Comparison of ENCODE assay signal across 8 cellular contexts in genomic region chr19:49870309-49870901, GRCh38. TPM values are rescaled to one million over a fixed set of nuclear protein-coding genes. Genes with fewer than 3 reads are reported as not detected.
DNase-seq lines count a peak whose midpoint lies in the region; ATAC-seq and TF ChIP-seq lines count a peak whose summit lies in the region.

No MANE protein-coding gene starts in this region.

- no peak for ATAC-seq in stimulated activated effector memory CD8-positive, alpha-beta T cell treated with anti-CD3 and anti-CD28 coated beads, Interleukin-12 subunit alpha, Interleukin-12 subunit beta, amount 100 ng/mL, for 72 hours
- ATAC-seq in GM21825 (IDR thresholded peaks at IDR 0.05; ENCODE audit: unreplicated experiment) = no peak

- H3K36me3 ChIP-seq in neural progenitor cell = no peaks in the 10 kb centered on the region

- peak overlapping the region; percentile 93 for H3K27ac Mint-ChIP-seq in neural progenitor cell
- no peak overlapping the region for H3K27ac Mint-ChIP-seq in stimulated activated effector memory CD8-positive, alpha-beta T cell treated with anti-CD3 and anti-CD28 coated beads, Interleukin-12 subunit alpha, Interleukin-12 subunit beta, amount 100 ng/mL, for 72 hours

- no peak overlapping the region for H3K4me3 Mint-ChIP-seq in neural progenitor cell
- H3K4me3 Mint-ChIP-seq in stimulated activated effector memory CD8-positive, alpha-beta T cell treated with anti-CD3 and anti-CD28 coated beads, Interleukin-12 subunit alpha, Interleukin-12 subunit beta, amount 100 ng/mL, for 72 hours = no peak overlapping the region

- peaks cover 9% of the 10 kb centered on the region for H3K27me3 Mint-ChIP-seq in neural progenitor cell (ENCODE audit: insufficient read depth, low read depth)

- peaks cover 17% of the 10 kb centered on the region for H3K4me1 ChIP-seq in neural progenitor cell

- TF ChIP-seq CTCF in C4-2B (conservative IDR thresholded peaks at IDR 0.05) (no peak), epithelial cell of esophagus (IDR thresholded peaks at IDR 0.05; ENCODE audit: insufficient read depth, low read depth, low read length, missing control alignments) (no peak), neural progenitor cell (IDR thresholded peaks at IDR 0.05) (no peak)

- peaks cover 31% of the 10 kb centered on the region for H3K79me2 ChIP-seq in neural progenitor cell (ENCODE audit: low read depth)

- H3K9me3 Mint-ChIP-seq in neural progenitor cell = no peaks in the 10 kb centered on the region
- no peaks in the 10 kb centered on the region for H3K9me3 Mint-ChIP-seq in stimulated activated effector memory CD8-positive, alpha-beta T cell treated with anti-CD3 and anti-CD28 coated beads, Interleukin-12 subunit alpha, Interleukin-12 subunit beta, amount 100 ng/mL, for 72 hours

- peak overlapping the region; percentile 77 for H3K4me2 ChIP-seq in neural progenitor cell

- H2AFZ ChIP-seq in neural progenitor cell (replicated peaks) = no peak overlapping the region

- peak; percentile 43 for DNase-seq in NCI-H69 (lab: John Stamatoyannopoulos, UW)
- no peak for DNase-seq in epithelial cell of esophagus (ENCODE audit: low read depth)
- DNase-seq in neural progenitor cell (ENCODE audit: low spot score) = no peak
- no peak for DNase-seq in stimulated activated effector memory CD8-positive, alpha-beta T cell treated with anti-CD3 and anti-CD28 coated beads, Interleukin-12 subunit alpha, Interleukin-12 subunit beta, amount 100 ng/mL, for 72 hours (ENCODE audit: low spot score in 2 of 2)
- no peak for DNase-seq in SHP77 (lab: John Stamatoyannopoulos, UW)
- no peak for DNase-seq in activated CD4-positive, alpha-beta T cell treated with anti-CD3 and anti-CD28 coated beads for 1 hour

- H3F3A ChIP-seq in neural progenitor cell (ENCODE audit: low read depth) = peaks cover 47% of the 10 kb centered on the region

- H3K4me3 ChIP-seq in epithelial cell of esophagus (ENCODE audit: low read length) = peak overlapping the region; percentile 51
- H3K4me3 ChIP-seq in neural progenitor cell = peak overlapping the region; percentile 50

- no peak overlapping the region for H3K9ac ChIP-seq in neural progenitor cell

- H4K20me1 ChIP-seq in neural progenitor cell (ENCODE audit: low read depth) = peaks cover under 1% of the 10 kb centered on the region

- peaks cover 41% of the 10 kb centered on the region for H3K4me1 Mint-ChIP-seq in neural progenitor cell
- H3K4me1 Mint-ChIP-seq in stimulated activated effector memory CD8-positive, alpha-beta T cell treated with anti-CD3 and anti-CD28 coated beads, Interleukin-12 subunit alpha, Interleukin-12 subunit beta, amount 100 ng/mL, for 72 hours = peaks cover 41% of the 10 kb centered on the region

- H3K27ac ChIP-seq in C4-2B (peak overlapping the region; percentile 96), neural progenitor cell (peak overlapping the region; percentile 79)

- H3K27me3 ChIP-seq in neural progenitor cell = no peaks in the 10 kb centered on the region

- H3K9me3 ChIP-seq in neural progenitor cell (ENCODE audit: low read depth) = no peaks in the 10 kb centered on the region

- peaks cover 4% of the 10 kb centered on the region for H3K36me3 Mint-ChIP-seq in neural progenitor cell
- peaks cover 44% of the 10 kb centered on the region for H3K36me3 Mint-ChIP-seq in stimulated activated effector memory CD8-positive, alpha-beta T cell treated with anti-CD3 and anti-CD28 coated beads, Interleukin-12 subunit alpha, Interleukin-12 subunit beta, amount 100 ng/mL, for 72 hours

RNA-seq across cellular contexts. Expression of gene PNKP, which starts 3.0 kb away (rescaled TPM):
- total RNA-seq in neural progenitor cell (ENCODE audit: low replicate concordance) = 41.1 and 72.4 TPM in 2 replicates

RNA-seq across cellular contexts. Expression of gene AKT1S1, which starts 6.8 kb away (rescaled TPM):
- 2.3 and 13.6 TPM in 2 replicates for total RNA-seq in neural progenitor cell (ENCODE audit: low replicate concordance)

RNA-seq across cellular contexts. Expression of gene TBC1D17, which starts 7.1 kb away (rescaled TPM):
- total RNA-seq in neural progenitor cell (ENCODE audit: low replicate concordance) = 10.4 and 15.9 TPM in 2 replicates

RNA-seq across cellular contexts. Expression of gene PTOV1, which starts 19.4 kb away (rescaled TPM):
- total RNA-seq in neural progenitor cell (ENCODE audit: low replicate concordance) = 63.5 and 218 TPM in 2 replicates

RNA-seq across cellular contexts. Expression of gene IL4I1, which starts 26.3 kb away (rescaled TPM):
- 0.56 TPM in 1 of 2 replicates, not detected in the other for total RNA-seq in neural progenitor cell (ENCODE audit: low replicate concordance)
